In the genomic region with DNA sequence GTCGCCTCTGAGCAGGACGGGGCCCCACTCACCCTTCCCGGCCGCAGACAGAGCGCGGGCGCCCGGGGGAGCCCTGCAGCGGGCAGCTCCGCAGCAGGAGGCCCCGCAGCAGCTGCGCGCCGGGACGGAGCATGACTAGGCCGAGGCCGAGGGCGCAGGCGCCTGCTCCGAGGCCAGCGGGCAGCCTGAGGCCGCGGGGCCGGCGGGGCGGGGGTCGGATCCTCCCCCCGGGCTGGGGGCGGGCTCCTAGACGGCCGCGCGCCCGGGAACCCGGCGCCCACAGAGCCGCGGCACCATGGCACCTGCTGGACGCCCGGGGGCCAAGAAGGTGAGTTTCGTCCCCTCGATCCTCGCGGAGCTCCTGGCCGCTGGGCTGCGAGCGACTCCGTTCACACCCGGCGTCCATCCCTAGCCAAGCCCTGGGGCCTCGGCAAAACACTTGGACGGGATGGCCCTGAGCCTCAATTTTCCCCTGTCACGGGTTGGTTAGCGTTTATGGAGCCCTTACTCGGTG, we compare ENCODE assay signal across 9 cellular contexts. TPM values are rescaled to one million over a fixed set of nuclear protein-coding genes. Genes with fewer than 3 reads are reported as not detected.
DNase-seq lines count a peak whose midpoint lies in the region; TF ChIP-seq lines count a peak whose summit lies in the region.
"Had no signal": no experiment of that assay in that cellular context is flagged by ENCODE, and none has a peak within 500 bp of the region (broad histone marks: within the 10 kb centered on the region; RNA-seq: fewer than 3 reads in every experiment).

A gene with protein sequence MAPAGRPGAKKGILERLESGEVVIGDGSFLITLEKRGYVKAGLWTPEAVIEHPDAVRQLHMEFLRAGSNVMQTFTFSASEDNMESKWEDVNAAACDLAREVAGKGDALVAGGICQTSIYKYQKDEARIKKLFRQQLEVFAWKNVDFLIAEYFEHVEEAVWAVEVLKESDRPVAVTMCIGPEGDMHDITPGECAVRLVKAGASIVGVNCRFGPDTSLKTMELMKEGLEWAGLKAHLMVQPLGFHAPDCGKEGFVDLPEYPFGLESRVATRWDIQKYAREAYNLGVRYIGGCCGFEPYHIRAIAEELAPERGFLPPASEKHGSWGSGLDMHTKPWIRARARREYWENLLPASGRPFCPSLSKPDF (plus strand): TSS at position 280 of the 514 bp plus-strand sequence. CDS start 16 bp downstream, at position 296.
A gene (minus strand): TSS at position 187 of the 514 bp plus-strand sequence. CDS start 54 bp downstream, at position 133.

- TF ChIP-seq CTCF in GM20000 (IDR thresholded peaks at IDR 0.05; ENCODE audit: extremely low read depth, missing control alignments), result no peak

- H3K4me1 Mint-ChIP-seq in immature natural killer cell, result no peaks in the 10 kb centered on the region
- H3K4me1 Mint-ChIP-seq in activated naive CD4-positive, alpha-beta T cell treated with anti-CD3 and anti-CD28 coated beads, Interleukin-2, amount 10 ng/mL, durations not matched to agents 7 days and 5 days, result no peaks in the 10 kb centered on the region

- H3K27ac ChIP-seq in ACC112 (ENCODE audit: low read depth, low read length), result peak within 1 kb of the TSS; percentile 76
- H3K27ac ChIP-seq: BLaER1 had no signal

- H3K4me3 Mint-ChIP-seq in immature natural killer cell, result no peak within 1 kb of the TSS
- H3K4me3 Mint-ChIP-seq in activated naive CD4-positive, alpha-beta T cell treated with anti-CD3 and anti-CD28 coated beads, Interleukin-2, amount 10 ng/mL, durations not matched to agents 7 days and 5 days, result no peak within 1 kb of the TSS

- peak within 1 kb of the TSS; percentile 75 for H3K4me3 ChIP-seq in ACC112 (ENCODE audit: low read depth, low read length)
- H3K4me3 ChIP-seq: BLaER1 had no signal

- peaks cover 11% of the 10 kb centered on the region for H3K4me1 ChIP-seq in ACC112 (ENCODE audit: control insufficient read depth, insufficient read depth, low read length, unreplicated experiment)
- H3K4me1 ChIP-seq: BLaER1 had no signal

- DNase-seq in NCI-H2227 (lab: John Stamatoyannopoulos, UW; ENCODE audit: unreplicated experiment) (peak; percentile 24), fibroblast of gingiva (ENCODE audit: low read depth) (peak; percentile 38), myocyte (ENCODE audit: low read depth) (peak; percentile 51), GM20000 (ENCODE audit: low spot score) (no peak), NCI-H1048 (lab: John Stamatoyannopoulos, UW) (no peak), immature natural killer cell (no peak)
- DNase-seq in activated naive CD4-positive, alpha-beta T cell treated with anti-CD3 and anti-CD28 coated beads, Interleukin-2, amount 10 ng/mL, durations not matched to agents 7 days and 5 days, result no peak

- no peaks in the 10 kb centered on the region for H3K36me3 Mint-ChIP-seq in immature natural killer cell
- H3K36me3 Mint-ChIP-seq in activated naive CD4-positive, alpha-beta T cell treated with anti-CD3 and anti-CD28 coated beads, Interleukin-2, amount 10 ng/mL, durations not matched to agents 7 days and 5 days, result no peaks in the 10 kb centered on the region

- H3K79me2 ChIP-seq in ACC112 (ENCODE audit: control insufficient read depth, insufficient read depth, low read length, unreplicated experiment), result peaks cover 5% of the 10 kb centered on the region

- H2AFZ ChIP-seq in ACC112 (ENCODE audit: low read length, unreplicated experiment), result peak within 1 kb of the TSS; percentile 94

- CTCF ChIA-PET in activated naive CD4-positive, alpha-beta T cell treated with anti-CD3 and anti-CD28 coated beads, Interleukin-2, amount 10 ng/mL, durations not matched to agents 7 days and 5 days (lab: Charles Lee), result no interaction called here

- no peaks in the 10 kb centered on the region for H3K9me3 Mint-ChIP-seq in immature natural killer cell
- H3K9me3 Mint-ChIP-seq in activated naive CD4-positive, alpha-beta T cell treated with anti-CD3 and anti-CD28 coated beads, Interleukin-2, amount 10 ng/mL, durations not matched to agents 7 days and 5 days, result no peaks in the 10 kb centered on the region

- H3K27me3 ChIP-seq in ACC112 (ENCODE audit: insufficient read depth, low read length), result no peaks in the 10 kb centered on the region
- H3K27me3 ChIP-seq: BLaER1 had no signal

- H3K27me3 Mint-ChIP-seq in immature natural killer cell (ENCODE audit: low read depth in 3 of 3), result peaks cover 8 to 20% (median 10%) of the 10 kb centered on the region in 3 donors
- H3K27me3 Mint-ChIP-seq in activated naive CD4-positive, alpha-beta T cell treated with anti-CD3 and anti-CD28 coated beads, Interleukin-2, amount 10 ng/mL, durations not matched to agents 7 days and 5 days, result peaks cover 45% of the 10 kb centered on the region

- H3K27ac Mint-ChIP-seq in immature natural killer cell, result no peak within 1 kb of the TSS
- no peak within 1 kb of the TSS for H3K27ac Mint-ChIP-seq in activated naive CD4-positive, alpha-beta T cell treated with anti-CD3 and anti-CD28 coated beads, Interleukin-2, amount 10 ng/mL, durations not matched to agents 7 days and 5 days

- no peaks in the 10 kb centered on the region for H3K36me3 ChIP-seq in ACC112 (ENCODE audit: insufficient read depth, low read length)
- H3K36me3 ChIP-seq: BLaER1 had no signal

RNA-seq across cellular contexts. Expression of the first gene that starts in this region (rescaled TPM):
- total RNA-seq in myocyte, result 0.64 and 1.2 TPM in 2 replicates
- polyA plus RNA-seq in myocyte (2012), result 2.5 TPM
- not detected for polyA plus RNA-seq in immature natural killer cell

RNA-seq across cellular contexts. Expression of the second gene that starts in this region (rescaled TPM):
- total RNA-seq in myocyte, result 0.48 and 1.5 TPM in 2 replicates
- 5.2 TPM for polyA plus RNA-seq in myocyte (2012)
- polyA plus RNA-seq in immature natural killer cell, result under 1 TPM in 1 of 3 donors, not detected in 2; 0.39 TPM

Comparison
In these comparisons a context has a peak if more than half of its experiments do, and no peak if none do; other contexts are left out.
1. DNase-seq: peak in NCI-H2227 (single experiment), fibroblast of gingiva (single experiment) and myocyte (single experiment); none in GM20000 (single experiment), NCI-H1048 (single experiment), immature natural killer cell (0 of 3) and activated naive CD4-positive, alpha-beta T cell treated with anti-CD3 and anti-CD28 coated beads, Interleukin-2, amount 10 ng/mL, durations not matched to agents 7 days and 5 days (single experiment).